In genomic region chr3:56799251-56799882, GRCh38 we compare ENCODE assay signal across 8 cellular contexts. TPM values are rescaled to one million over a fixed set of nuclear protein-coding genes. Genes with fewer than 3 reads are reported as not detected.
A peak's percentile ranks its signal among the peaks of the same experiment; 100 is the strongest.
DNase-seq lines count a peak whose midpoint lies in the region; ATAC-seq and TF ChIP-seq lines count a peak whose summit lies in the region.

No MANE protein-coding gene starts in this region.

- H3K27me3 ChIP-seq in CD8-positive, alpha-beta memory T cell (ENCODE audit: insufficient read depth, low read length, poor library complexity, severe bottlenecking), result no peaks in the 10 kb centered on the region
- no peaks in the 10 kb centered on the region for H3K27me3 ChIP-seq in sigmoid colon

- intact Hi-C loops in sigmoid colon (cut with DNase I), result no loop called here

- TF ChIP-seq POLR2A in sigmoid colon (IDR thresholded peaks at IDR 0.05), result no peak

- peak in 2 of 5 donors; percentile 74 to 79 for DNase-seq in CD8-positive, alpha-beta memory T cell
- DNase-seq in NOMO-1 treated with DMSO at 0.1 percent for 48 hours (lab: John Stamatoyannopoulos, UW; ENCODE audit: unreplicated experiment) (peak; percentile 76), astrocyte of the hippocampus (ENCODE audit: low read depth, low spot score) (peak; percentile 67), hepatic stellate cell (ENCODE audit: low spot score) (peak; percentile 35), sigmoid colon (no peak)
- DNase-seq in stimulated activated CD4-positive, alpha-beta T cell treated with anti-CD3 and anti-CD28 coated beads, Interleukin-4, amount 100 ng/mL, for 4 hours, result no peak

- no peak for TF ChIP-seq EP300 in sigmoid colon (IDR thresholded peaks at IDR 0.05)

- ATAC-seq in HG02981 (IDR thresholded peaks at IDR 0.05; ENCODE audit: unreplicated experiment) (peak; percentile 27), HG02642 (IDR thresholded peaks at IDR 0.05; ENCODE audit: poor library complexity, unreplicated experiment) (no peak)

- peak overlapping the region; percentile 89 to 100 (median 94) for H3K4me3 Mint-ChIP-seq in CD8-positive, alpha-beta memory T cell

- no peaks in the 10 kb centered on the region for H3K27me3 Mint-ChIP-seq in CD8-positive, alpha-beta memory T cell

- H3K9me3 Mint-ChIP-seq in CD8-positive, alpha-beta memory T cell, result no peaks in the 10 kb centered on the region

- no peaks in the 10 kb centered on the region for H3K36me3 ChIP-seq in CD8-positive, alpha-beta memory T cell (ENCODE audit: insufficient read depth, low read length)
- no peaks in the 10 kb centered on the region for H3K36me3 ChIP-seq in sigmoid colon

- H3K27ac ChIP-seq in CD8-positive, alpha-beta memory T cell (ENCODE audit: low read depth, low read length), result peak overlapping the region; percentile 70
- H3K27ac ChIP-seq in sigmoid colon, result peak overlapping the region in 3 of 4 donors; percentile 64 to 78 (median 69)

- CTCF ChIA-PET in CD8-positive, alpha-beta memory T cell (lab: Charles Lee), result interaction anchor here (0.8 to 10.1 kb wide), 47 partner anchors 13 to 197 kb away, joined by 3 to 208 read pairs (median 6); partner anchors contain the start of gene TASOR

- WGBS in sigmoid colon, 2 donors, result 7 to 10% methylated on average over 7 of the region's 7 CpGs

- H3K4me1 ChIP-seq in CD8-positive, alpha-beta memory T cell (ENCODE audit: insufficient read depth, low read length), result peaks cover 59% of the 10 kb centered on the region
- H3K4me1 ChIP-seq in sigmoid colon, result peaks cover 0 to 70% (median 49%) of the 10 kb centered on the region in 4 donors

- H3K27ac Mint-ChIP-seq in CD8-positive, alpha-beta memory T cell, result peak overlapping the region; percentile 54 to 95 (median 90)

- no peaks in the 10 kb centered on the region for H3K9me3 ChIP-seq in CD8-positive, alpha-beta memory T cell (ENCODE audit: low read length)
- no peaks in the 10 kb centered on the region for H3K9me3 ChIP-seq in sigmoid colon

- POLR2A ChIA-PET in CD8-positive, alpha-beta memory T cell (lab: Charles Lee), result interaction anchor here (0.8 to 6.8 kb wide), 12 partner anchors 13 to 190 kb away, joined by 3 to 108 read pairs (median 14); partner anchors contain the start of gene TASOR

- peaks cover 56 to 71% (median 64%) of the 10 kb centered on the region in 3 donors for H3K4me1 Mint-ChIP-seq in CD8-positive, alpha-beta memory T cell

- TF ChIP-seq CTCF in sigmoid colon (IDR thresholded peaks at IDR 0.05), result peak; percentile 24 to 67 (median 59)

- H3K36me3 Mint-ChIP-seq in CD8-positive, alpha-beta memory T cell, result peaks cover 0 to 56% (median 3%) of the 10 kb centered on the region in 3 donors

- H3K4me3 ChIP-seq in CD8-positive, alpha-beta memory T cell (ENCODE audit: low read length), result peak overlapping the region; percentile 75
- H3K4me3 ChIP-seq in sigmoid colon, result peak overlapping the region; percentile 11 to 72 (median 68)

RNA-seq across cellular contexts. Expression of gene ARHGEF3, which starts 2.4 kb away (rescaled TPM):
- total RNA-seq in CD8-positive, alpha-beta memory T cell, result 10 to 100 TPM; 55.1 to 56.6 TPM
- polyA plus RNA-seq in CD8-positive, alpha-beta memory T cell, result 110 TPM
- 10 to 100 TPM; 20.3 to 34.2 (median 24.5) TPM for total RNA-seq in sigmoid colon
- polyA plus RNA-seq in sigmoid colon, result 10 to 100 TPM in 1 of 3 donors, 1 to 10 TPM in 2; 5.3 to 17.9 (median 7.8) TPM

Comparison
In these comparisons a context has a peak if more than half of its experiments do, and no peak if none do; other contexts are left out.
1. DNase-seq: peak in NOMO-1 treated with DMSO at 0.1 percent for 48 hours (single experiment), astrocyte of the hippocampus (single experiment) and hepatic stellate cell (single experiment); none in sigmoid colon (single experiment) and stimulated activated CD4-positive, alpha-beta T cell treated with anti-CD3 and anti-CD28 coated beads, Interleukin-4, amount 100 ng/mL, for 4 hours (0 of 2).